ENCODE assay signal across 33 cellular contexts in the genomic region with DNA sequence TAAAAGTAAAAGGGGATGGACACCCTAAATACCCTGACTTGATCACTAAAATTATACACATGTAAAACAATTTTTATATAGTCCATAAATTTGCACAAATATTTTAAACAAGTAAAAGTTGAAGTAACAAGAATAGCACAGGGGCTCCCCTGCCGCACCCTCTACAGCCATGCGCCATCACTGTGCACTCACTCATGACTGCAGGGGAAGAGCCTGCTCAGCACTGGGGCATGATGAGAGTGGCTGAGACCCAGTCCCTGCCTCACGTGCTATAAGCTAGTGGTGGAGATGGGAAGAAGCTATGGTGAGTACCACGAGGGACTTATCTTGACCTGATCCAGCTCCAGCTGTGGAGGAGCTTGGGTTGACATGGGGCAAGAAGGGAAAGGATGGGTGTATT.
"Had no signal": no experiment of that assay in that cellular context is flagged by ENCODE, and none has a peak within 500 bp of the region (broad histone marks: within the 10 kb centered on the region; RNA-seq: fewer than 3 reads in every experiment).

No MANE protein-coding gene starts in this region.

- ATAC-seq: activated CD4-positive, CD25-positive, alpha-beta regulatory T cell treated with anti-CD3 and anti-CD28 coated beads, Interleukin-2, amount 50 U/mL, for 24 hours; activated CD8-positive, alpha-beta memory T cell treated with anti-CD3 and anti-CD28 coated beads, Interleukin-2, amount 10 ng/mL, durations not matched to agents 7 days and 5 days; esophagus mucosa; foreskin keratinocyte; gastrocnemius medialis; heart right ventricle; T-helper 17 cell had no signal

- H3K27ac ChIP-seq: brain microvascular endothelial cell, coronary artery, dorsolateral prefrontal cortex, foreskin keratinocyte, gastrocnemius medialis, heart right ventricle, WERI-Rb-1 had no signal

- H3K4me1 ChIP-seq: gastrocnemius medialis had no signal

- H3K4me3 ChIP-seq: coronary artery, dorsolateral prefrontal cortex, gastrocnemius medialis, heart right ventricle had no signal

- H3K4me3 Mint-ChIP-seq: activated B cell treated with CpG ODN at 0.5 μM for 24 hours; activated CD4-positive, alpha-beta memory T cell treated with anti-CD3 and anti-CD28 coated beads, Interleukin-2, amount 10 ng/mL, durations not matched to agents 7 days and 5 days; activated CD4-positive, alpha-beta T cell treated with anti-CD3 and anti-CD28 coated beads, Interleukin-2, amount 10 ng/mL, durations not matched to agents 7 days and 5 days; activated CD8-positive, alpha-beta memory T cell treated with anti-CD3 and anti-CD28 coated beads, Interleukin-2, amount 10 ng/mL, durations not matched to agents 7 days and 5 days; activated naive CD4-positive, alpha-beta T cell treated with anti-CD3 and anti-CD28 coated beads for 36 hours; activated naive CD4-positive, alpha-beta T cell treated with anti-CD3 and anti-CD28 coated beads, Interleukin-2, amount 50 U/mL, for 24 hours; activated naive CD8-positive, alpha-beta T cell treated with anti-CD3 and anti-CD28 coated beads, Interleukin-2, amount 10 ng/mL, durations not matched to agents 7 days and 5 days; activated T-helper 1 cell treated with anti-CD3 and anti-CD28 coated beads, Interleukin-12 subunit alpha, Interleukin-12 subunit beta, Interleukin-2, Interleukin-4 antibody, amounts not matched to agents 30 ng/mL and 10 ng/mL and 1 ng/mL, durations not matched to agents 14 hours and 24 hours and 36 hours; central memory CD8-positive, alpha-beta T cell; dendritic cell treated with granulocyte-macrophage colony-stimulating factor and Interleukin-4, amounts not matched to agents 40 ng/mL and 50 ng/mL, for 4 days; endodermal cell; T-helper 17 cell; T-helper 2 cell treated with Interferon-gamma antibody and Interleukin-4, amounts not matched to agents 5 μg/mL and 100 μg/mL, for 36 hours had no signal

- H3K36me3 Mint-ChIP-seq: activated naive CD4-positive, alpha-beta T cell treated with anti-CD3 and anti-CD28 coated beads, Interleukin-2, amount 50 U/mL, for 24 hours had no signal

- DNase-seq: activated B cell treated with CpG ODN at 0.5 μM for 24 hours; activated CD4-positive, alpha-beta memory T cell treated with anti-CD3 and anti-CD28 coated beads, Interleukin-2, amount 10 ng/mL, durations not matched to agents 7 days and 5 days; activated CD4-positive, alpha-beta T cell treated with anti-CD3 and anti-CD28 coated beads, Interleukin-2, amount 10 ng/mL, durations not matched to agents 7 days and 5 days; activated CD4-positive, alpha-beta T cell treated with anti-CD3 and anti-CD28 coated beads, Interleukin-2, amount 50 U/mL, for 4 hours; activated CD8-positive, alpha-beta memory T cell treated with anti-CD3 and anti-CD28 coated beads, Interleukin-2, amount 10 ng/mL, durations not matched to agents 7 days and 5 days; activated CD8-positive, alpha-beta memory T cell treated with anti-CD3 and anti-CD28 coated beads, Interleukin-2, amount 50 U/mL, for 4 hours; activated effector memory CD4-positive, alpha-beta T cell treated with anti-CD3 and anti-CD28 coated beads, Interleukin-2, amount 50 U/mL, for 16 hours; activated naive CD4-positive, alpha-beta T cell treated with anti-CD3 and anti-CD28 coated beads for 36 hours; activated naive CD8-positive, alpha-beta T cell treated with anti-CD3 and anti-CD28 coated beads, Interleukin-2, amount 10 ng/mL, durations not matched to agents 7 days and 5 days; activated T-cell treated with anti-CD3 and anti-CD28 coated beads, Interleukin-2, amount 50 U/mL, for 1 hour; activated T-cell treated with anti-CD3 and anti-CD28 coated beads, Interleukin-2, amount 50 U/mL, for 48 hours; amniotic stem cell; anterior cingulate cortex; brain microvascular endothelial cell; dorsolateral prefrontal cortex; effector memory CD4-positive, alpha-beta T cell; endodermal cell; foreskin keratinocyte; gastrocnemius medialis; heart right ventricle; T-helper 1 cell; T-helper 17 cell; T1000; WERI-Rb-1 had no signal

- H3K36me3 ChIP-seq: brain microvascular endothelial cell, gastrocnemius medialis, heart right ventricle, WERI-Rb-1 had no signal

- H3K27ac Mint-ChIP-seq: activated B cell treated with CpG ODN at 0.5 μM for 24 hours; activated CD4-positive, alpha-beta memory T cell treated with anti-CD3 and anti-CD28 coated beads, Interleukin-2, amount 10 ng/mL, durations not matched to agents 7 days and 5 days; activated CD4-positive, alpha-beta T cell treated with anti-CD3 and anti-CD28 coated beads, Interleukin-2, amount 10 ng/mL, durations not matched to agents 7 days and 5 days; activated CD8-positive, alpha-beta memory T cell treated with anti-CD3 and anti-CD28 coated beads, Interleukin-2, amount 10 ng/mL, durations not matched to agents 7 days and 5 days; activated naive CD4-positive, alpha-beta T cell treated with anti-CD3 and anti-CD28 coated beads for 36 hours; activated naive CD8-positive, alpha-beta T cell treated with anti-CD3 and anti-CD28 coated beads, Interleukin-2, amount 10 ng/mL, durations not matched to agents 7 days and 5 days; activated T-helper 1 cell treated with anti-CD3 and anti-CD28 coated beads, Interleukin-12 subunit alpha, Interleukin-12 subunit beta, Interleukin-2, Interleukin-4 antibody, amounts not matched to agents 30 ng/mL and 10 ng/mL and 1 ng/mL, durations not matched to agents 14 hours and 24 hours and 36 hours; activated T-helper 2 cell treated with anti-CD3 and anti-CD28 coated beads, Interferon-gamma antibody, Interleukin-2, Interleukin-4, amounts not matched to agents 10 μg/mL and 5 μg/mL and 100 μg/mL, durations not matched to agents 14 hours and 24 hours and 36 hours; dendritic cell treated with granulocyte-macrophage colony-stimulating factor and Interleukin-4, amounts not matched to agents 40 ng/mL and 50 ng/mL, for 4 days; endodermal cell; T-helper 17 cell; T-helper 2 cell treated with Interferon-gamma antibody and Interleukin-4, amounts not matched to agents 5 μg/mL and 100 μg/mL, for 36 hours had no signal

- H3K27me3 Mint-ChIP-seq: activated CD4-positive, alpha-beta memory T cell treated with anti-CD3 and anti-CD28 coated beads, Interleukin-2, amount 10 ng/mL, durations not matched to agents 7 days and 5 days; activated CD4-positive, alpha-beta T cell treated with anti-CD3 and anti-CD28 coated beads, Interleukin-2, amount 10 ng/mL, durations not matched to agents 7 days and 5 days; activated CD8-positive, alpha-beta memory T cell treated with anti-CD3 and anti-CD28 coated beads, Interleukin-2, amount 10 ng/mL, durations not matched to agents 7 days and 5 days; activated naive CD4-positive, alpha-beta T cell treated with anti-CD3 and anti-CD28 coated beads, Interleukin-2, amount 50 U/mL, for 24 hours; activated naive CD8-positive, alpha-beta T cell treated with anti-CD3 and anti-CD28 coated beads, Interleukin-2, amount 10 ng/mL, durations not matched to agents 7 days and 5 days; central memory CD8-positive, alpha-beta T cell; dendritic cell treated with granulocyte-macrophage colony-stimulating factor and Interleukin-4, amounts not matched to agents 40 ng/mL and 50 ng/mL, for 4 days; T-helper 17 cell had no signal

- H3K27me3 ChIP-seq: brain microvascular endothelial cell, foreskin keratinocyte, gastrocnemius medialis, heart right ventricle had no signal

- H3K9me3 ChIP-seq: gastrocnemius medialis had no signal

- H3K9me3 Mint-ChIP-seq: activated B cell treated with CpG ODN at 0.5 μM for 24 hours; activated naive CD4-positive, alpha-beta T cell treated with anti-CD3 and anti-CD28 coated beads for 36 hours; activated naive CD4-positive, alpha-beta T cell treated with anti-CD3 and anti-CD28 coated beads, Interleukin-2, amount 50 U/mL, for 24 hours; central memory CD8-positive, alpha-beta T cell; dendritic cell treated with granulocyte-macrophage colony-stimulating factor and Interleukin-4, amounts not matched to agents 40 ng/mL and 50 ng/mL, for 4 days; endodermal cell had no signal
